12 cellular contexts compared by ENCODE assay signal in genomic region chr5:93594591-93595419, GRCh38. TPM values are rescaled to one million over a fixed set of nuclear protein-coding genes. Genes with fewer than 3 reads are reported as not detected.
DNase-seq lines count a peak whose midpoint lies in the region; ATAC-seq, FAIRE-seq and TF ChIP-seq lines count a peak whose summit lies in the region.
"Had no signal": no experiment of that assay in that cellular context is flagged by ENCODE, and none has a peak within 500 bp of the region (broad histone marks: within the 10 kb centered on the region; RNA-seq: fewer than 3 reads in every experiment).

No MANE protein-coding gene starts in this region.

- no peak for TF ChIP-seq RAD21 in IMR-90 (IDR thresholded peaks at IDR 0.05; ENCODE audit: low read length)

- peak; percentile 96 for FAIRE-seq in G401.6 (lab: Jason Lieb, UNC)

- no peak overlapping the region for H2BK5ac ChIP-seq in IMR-90 (ENCODE audit: low read depth, low read length, poor library complexity, severe bottlenecking)

- POLR2A ChIA-PET in IMR-90 (lab: Charles Lee; ENCODE audit: unreplicated experiment) = interaction anchor here (0.6 kb wide), 1 partner anchor 1109 kb away, joined by 3 read pairs; no protein-coding TSS in a partner anchor

- H3K27ac ChIP-seq in IMR-90 (ENCODE audit: insufficient read depth, low read length) (peak overlapping the region; percentile 7; the same call in 1 of the 2 replicates), endodermal cell (ENCODE audit: low read depth, low read length) (peak overlapping the region; percentile 82)

- CTCF ChIA-PET in IMR-90 (lab: Yijun Ruan, JAX) = no interaction called here

- intact Hi-C loops in IMR-90 (cut with micrococcal nuclease) = loop anchor here (5.0 kb wide), 1 partner anchor 1953 kb away; no protein-coding TSS in a partner anchor

- H4K20me1 ChIP-seq in IMR-90 (ENCODE audit: insufficient read depth, low read length) = peaks cover 11% of the 10 kb centered on the region

- H3K4me3 Mint-ChIP-seq in endodermal cell = peak overlapping the region; percentile 19
- H3K4me3 Mint-ChIP-seq: activated naive CD8-positive, alpha-beta T cell treated with anti-CD3 and anti-CD28 coated beads, Interleukin-2, amount 50 U/mL, for 24 hours; CD4-positive, alpha-beta T cell had no signal

- H3K36me3 Mint-ChIP-seq in endodermal cell (ENCODE audit: low read depth) = no peaks in the 10 kb centered on the region

- H3K9me3 ChIP-seq in IMR-90 (ENCODE audit: control insufficient read depth, insufficient read depth, low read length) (no peaks in the 10 kb centered on the region), endodermal cell (ENCODE audit: control insufficient read depth, low read length) (no peaks in the 10 kb centered on the region)
- H3K9me3 ChIP-seq: sigmoid colon had no signal

- in situ Hi-C loops in IMR-90 (cut with MboI; ENCODE audit: low sequenced_read_pairs) = loop anchor here (25.0 kb wide), 2 partner anchors 683 to 1283 kb away; no protein-coding TSS in a partner anchor

- no peak overlapping the region for H3K14ac ChIP-seq in IMR-90 (replicated peaks; ENCODE audit: low read depth, low read length)

- peak overlapping the region; percentile 26 for H2AK9ac ChIP-seq in IMR-90 (replicated peaks; ENCODE audit: low read depth, low read length, poor library complexity)

- no peak overlapping the region for H3K9ac ChIP-seq in IMR-90 (ENCODE audit: low read depth, low read length)
- no peak overlapping the region for H3K9ac ChIP-seq in endodermal cell (ENCODE audit: extremely low read depth, low read length, poor library complexity, severe bottlenecking)

- peaks cover 5 to 33% of the 10 kb centered on the region in 2 experiments; a peak in 2 of 4 replicates for H3K79me1 ChIP-seq in IMR-90 (ENCODE audit: low read depth in 1 of 2, low read length in 2 of 2)

- H3K56ac ChIP-seq in IMR-90 (ENCODE audit: extremely low read depth, insufficient read depth, low read length) = no peak overlapping the region

- dilution Hi-C loops in IMR-90 (cut with HindIII; ENCODE audit: low sequenced_read_pairs, unreplicated experiment) = no loop called here

- H3K27me3 Mint-ChIP-seq in endodermal cell (ENCODE audit: insufficient read depth) = no peaks in the 10 kb centered on the region

- no peak overlapping the region for H2BK120ac ChIP-seq in IMR-90 (ENCODE audit: low read depth, low read length)

- TF ChIP-seq CTCF in IMR-90 (conservative IDR thresholded peaks at IDR 0.05; ENCODE audit: low read depth, low read length) = no peak
- peak; percentile 62 for TF ChIP-seq CTCF in endodermal cell (conservative IDR thresholded peaks at IDR 0.05)

- WGBS in IMR-90 (ENCODE audit: extremely low coverage in 2 of 2, insufficient read length in 1 of 2), 2 experiments = 57% methylated on average over 2 of the region's 37 CpGs; no CpG with 5 or more reads in 1 of the 2 experiments
- WGBS in endodermal cell (ENCODE audit: insufficient coverage in 1 of 2, insufficient read length in 1 of 2), 2 experiments = 2 to 7% methylated on average over 15 to 37 of the region's 37 CpGs

- peak overlapping the region; percentile 12; the same call in 1 of the 2 replicates for H4K5ac ChIP-seq in IMR-90 (ENCODE audit: low read depth, low read length)

- no peak overlapping the region; the same call in 1 of the 2 replicates for H3K18ac ChIP-seq in IMR-90 (ENCODE audit: low read depth, low read length)

- 0 out of 2 replicates have a peak overlapping the region, but pooled peaks have one; percentile 31 for H3K23ac ChIP-seq in IMR-90 (ENCODE audit: low read depth, low read length)

- ATAC-seq in IMR-90 (ENCODE audit: low read depth) (no peak), GM21619 (IDR thresholded peaks at IDR 0.05; ENCODE audit: unreplicated experiment) (no peak), HG02840 (IDR thresholded peaks at IDR 0.05; ENCODE audit: low FRiP score, unreplicated experiment) (no peak)
- ATAC-seq: activated naive CD8-positive, alpha-beta T cell treated with anti-CD3 and anti-CD28 coated beads, Interleukin-2, amount 50 U/mL, for 24 hours had no signal

- H4K8ac ChIP-seq in IMR-90 (ENCODE audit: low read depth in 2 of 2, low read length in 2 of 2) = 0 out of 4 replicates have a peak overlapping the region, but pooled peaks of 1 of the 2 experiments have one; percentile 16

- H2AFZ ChIP-seq in IMR-90 (replicated peaks; ENCODE audit: low read length, poor library complexity) = peak overlapping the region; percentile 27

- H3K4me2 ChIP-seq in IMR-90 (ENCODE audit: low read depth, low read length) = no peak overlapping the region

- no peak overlapping the region for H3K27ac Mint-ChIP-seq in endodermal cell
- H3K27ac Mint-ChIP-seq: activated naive CD8-positive, alpha-beta T cell treated with anti-CD3 and anti-CD28 coated beads, Interleukin-2, amount 50 U/mL, for 24 hours; CD4-positive, alpha-beta T cell had no signal

- no peaks in the 10 kb centered on the region for H3K27me3 ChIP-seq in IMR-90 (ENCODE audit: control insufficient read depth, insufficient read depth, low read length)
- H3K27me3 ChIP-seq in endodermal cell (ENCODE audit: control insufficient read depth, insufficient read depth, low read length, poor library complexity, severe bottlenecking) = peaks cover 100% of the 10 kb centered on the region

- no peak overlapping the region for H2BK20ac ChIP-seq in IMR-90 (ENCODE audit: low read depth, low read length)

- no TSS peak for BruUV-seq in IMR-90 (replicated peaks; lab: Mats Ljungman, UMichigan)

- H2AK5ac ChIP-seq in IMR-90 (ENCODE audit: low read depth, low read length) = no peak overlapping the region; the same call in 1 of the 2 replicates

- peaks cover 11% of the 10 kb centered on the region; the same call in 1 of the 2 replicates for H3K9me1 ChIP-seq in IMR-90 (ENCODE audit: insufficient read depth, low read length)

- TF ChIP-seq POLR2A in IMR-90 (IDR thresholded peaks at IDR 0.05; ENCODE audit: low read depth, low read length) = no peak

- H2BK15ac ChIP-seq in IMR-90 (ENCODE audit: low read depth, low read length) = no peak overlapping the region

- H3K4me3 ChIP-seq in IMR-90 (ENCODE audit: insufficient read depth, low read depth, low read length) (no peak overlapping the region), endodermal cell (ENCODE audit: low read length) (peak overlapping the region; percentile 23)
- H3K4me3 ChIP-seq: sigmoid colon had no signal

- H3K4ac ChIP-seq in IMR-90 (ENCODE audit: low read depth, low read length) = no peak overlapping the region

- DNase-seq in IMR-90 (no peak), endodermal cell (peak; percentile 78), occipital lobe (lab: John Stamatoyannopoulos, UW) (peak; percentile 50), NCI-H2029 (lab: John Stamatoyannopoulos, UW) (no peak), NCI-H345 (lab: John Stamatoyannopoulos, UW) (no peak)
- DNase-seq: activated naive CD8-positive, alpha-beta T cell treated with anti-CD3 and anti-CD28 coated beads, Interleukin-2, amount 50 U/mL, for 24 hours; CD4-positive, alpha-beta T cell; NK-92 treated with Interleukin-12 subunit alpha and Interleukin-12 subunit beta, amount 100 ng/mL, for 24 hours; sigmoid colon had no signal

- H3K36me3 ChIP-seq in IMR-90 (ENCODE audit: control insufficient read depth, insufficient read depth, low read length) (peaks cover 39% of the 10 kb centered on the region), endodermal cell (ENCODE audit: control insufficient read depth, insufficient read depth, low read length) (no peaks in the 10 kb centered on the region)

- peak overlapping the region; percentile 33; the same call in 1 of the 2 replicates for H4K91ac ChIP-seq in IMR-90 (ENCODE audit: insufficient read depth, low read depth, low read length)

- H3K4me1 ChIP-seq in IMR-90 (ENCODE audit: control insufficient read depth, insufficient read depth, low read length) (peaks cover 33% of the 10 kb centered on the region), endodermal cell (ENCODE audit: control insufficient read depth, insufficient read depth, low read length) (peaks cover 13% of the 10 kb centered on the region)
- H3K4me1 ChIP-seq: sigmoid colon had no signal

- H3K9me3 Mint-ChIP-seq in endodermal cell = no peaks in the 10 kb centered on the region
- H3K9me3 Mint-ChIP-seq: activated naive CD8-positive, alpha-beta T cell treated with anti-CD3 and anti-CD28 coated beads, Interleukin-2, amount 50 U/mL, for 24 hours had no signal

- peaks cover 19% of the 10 kb centered on the region for H3K4me1 Mint-ChIP-seq in endodermal cell

TF ChIP-seq in IMR-90, 13 proteins besides CTCF, POLR2A, EP300 and RAD21:
- TF ChIP-seq CEBPB (IDR thresholded peaks at IDR 0.05; ENCODE audit: low read depth, low read length) (no peak), MAZ (IDR thresholded peaks at IDR 0.05; ENCODE audit: borderline replicate concordance, low read depth, low read length) (no peak)

RNA-seq across cellular contexts. Expression of gene NR2F1, which starts 11.8 kb away (rescaled TPM):
- total RNA-seq in IMR-90 (2012; rRNA removed) (18.1 and 19.0 TPM in 2 replicates), endodermal cell (under 1 TPM in 1 of 2 donors, not detected in 1; 0.22 TPM), occipital lobe (121 TPM)
- 160 and 175 TPM in 2 replicates for polyA plus RNA-seq in IMR-90 (2012; rRNA removed)
- 80.6 and 211 TPM in 2 replicates for polyA plus RNA-seq in IMR-90 (2012; cell fraction: cytosol; rRNA removed)
- 153 and 546 TPM in 2 replicates for polyA plus RNA-seq in IMR-90 (2012; cell fraction: nucleus; rRNA removed; ENCODE audit: low replicate concordance)
- polyA plus RNA-seq in endodermal cell (2013, experiment 1 of 2) = 304 TPM
- polyA plus RNA-seq in endodermal cell (2013, experiment 2 of 2) = 263 TPM
- total RNA-seq: CD4-positive, alpha-beta T cell had no signal

RNA-seq across cellular contexts. Expression of gene NR2F1-AS1, which starts 13.8 kb away (rescaled TPM):
- total RNA-seq in IMR-90 (2012; rRNA removed) (12.5 and 17.8 TPM in 2 replicates), endodermal cell (1 to 10 TPM; 1.4 to 3.3 TPM), occipital lobe (109 TPM)
- 12.1 and 12.8 TPM in 2 replicates for polyA plus RNA-seq in IMR-90 (2012; rRNA removed)
- 3.6 and 4.5 TPM in 2 replicates for polyA plus RNA-seq in IMR-90 (2012; cell fraction: cytosol; rRNA removed)
- polyA plus RNA-seq in IMR-90 (2012; cell fraction: nucleus; rRNA removed; ENCODE audit: low replicate concordance) = 7.6 and 30.6 TPM in 2 replicates
- polyA plus RNA-seq in endodermal cell (2013, experiment 1 of 2) = 37.1 TPM
- polyA plus RNA-seq in endodermal cell (2013, experiment 2 of 2) = 26.7 TPM
- total RNA-seq: CD4-positive, alpha-beta T cell had no signal

Comparison
In these comparisons a context has a peak if more than half of its experiments do, and no peak if none do; other contexts are left out.
1. DNase-seq: peak in endodermal cell (single experiment) and occipital lobe (single experiment); none in IMR-90 (single experiment), NCI-H2029 (single experiment) and NCI-H345 (single experiment).
2. RNA of gene NR2F1, which starts 11.8 kb away (total RNA-seq): 121 TPM in occipital lobe (single experiment) and 18.1 to 19.0 TPM in IMR-90; 0.22 TPM in endodermal cell; every median in the first group is over 10 times any median in the second.